In genomic region chr10:87887548-87888289, GRCh38 we compare ENCODE assay signal across 21 cellular contexts. TPM values are rescaled to one million over a fixed set of nuclear protein-coding genes. Genes with fewer than 3 reads are reported as not detected.
A peak's percentile ranks its signal among the peaks of the same experiment; 100 is the strongest.
DNase-seq lines count a peak whose midpoint lies in the region; ATAC-seq, FAIRE-seq and TF ChIP-seq lines count a peak whose summit lies in the region.
"Had no signal": no experiment of that assay in that cellular context is flagged by ENCODE, and none has a peak within 500 bp of the region (broad histone marks: within the 10 kb centered on the region; RNA-seq: fewer than 3 reads in every experiment).

No MANE protein-coding gene starts in this region.

- WGBS in GM12878 (ENCODE audit: insufficient coverage, insufficient replicate concordance, low lambda C conversion rate, missing lambda C conversion rate), result 95% methylated on average over 2 of the region's 2 CpGs
- WGBS in HepG2 (ENCODE audit: low lambda C conversion rate), result 94% methylated on average over 1 of the region's 2 CpGs

- intact Hi-C loops in GM12878 (cut with micrococcal nuclease; ENCODE audit: unreplicated experiment), result no loop called here
- intact Hi-C loops in HepG2 (cut with micrococcal nuclease; ENCODE audit: unreplicated experiment), result no loop called here
- intact Hi-C loops in activated T-helper 2 cell treated with anti-CD3 and anti-CD28 coated beads, Interferon-gamma antibody, Interleukin-2, Interleukin-4, amounts not matched to agents 10 μg/mL and 5 μg/mL and 100 μg/mL, durations not matched to agents 14 hours and 24 hours and 36 hours (cut with micrococcal nuclease), result no loop called here

- H3K4me3 Mint-ChIP-seq in activated T-helper 2 cell treated with anti-CD3 and anti-CD28 coated beads, Interferon-gamma antibody, Interleukin-2, Interleukin-4, amounts not matched to agents 10 μg/mL and 5 μg/mL and 100 μg/mL, durations not matched to agents 14 hours and 24 hours and 36 hours (ENCODE audit: low read depth), result no peak overlapping the region
- H3K4me3 Mint-ChIP-seq: HFFc6 had no signal

- no peak overlapping the region for H3K27ac Mint-ChIP-seq in activated T-helper 2 cell treated with anti-CD3 and anti-CD28 coated beads, Interferon-gamma antibody, Interleukin-2, Interleukin-4, amounts not matched to agents 10 μg/mL and 5 μg/mL and 100 μg/mL, durations not matched to agents 14 hours and 24 hours and 36 hours
- H3K27ac Mint-ChIP-seq: HFFc6 had no signal

- peaks cover 51% of the 10 kb centered on the region for H3K36me3 Mint-ChIP-seq in activated T-helper 2 cell treated with anti-CD3 and anti-CD28 coated beads, Interferon-gamma antibody, Interleukin-2, Interleukin-4, amounts not matched to agents 10 μg/mL and 5 μg/mL and 100 μg/mL, durations not matched to agents 14 hours and 24 hours and 36 hours (ENCODE audit: low read depth)

- H3K27ac ChIP-seq in GM12878 (ENCODE audit: control insufficient read depth, insufficient read depth), result no peak overlapping the region
- H3K27ac ChIP-seq in HepG2 (ENCODE audit: extremely low read length, insufficient read depth, low read length), result no peak overlapping the region
- no peak overlapping the region for H3K27ac ChIP-seq in RWPE1
- H3K27ac ChIP-seq: C4-2B, KMS-11, SJCRH30 had no signal

- peaks cover 19% of the 10 kb centered on the region for H3K9me3 Mint-ChIP-seq in activated T-helper 2 cell treated with anti-CD3 and anti-CD28 coated beads, Interferon-gamma antibody, Interleukin-2, Interleukin-4, amounts not matched to agents 10 μg/mL and 5 μg/mL and 100 μg/mL, durations not matched to agents 14 hours and 24 hours and 36 hours

- no peak for TF ChIP-seq RAD21 in GM12878 (IDR thresholded peaks at IDR 0.05; ENCODE audit: insufficient read depth, low read depth, low read length)
- no peak for TF ChIP-seq RAD21 in HepG2 (CRISPR knock-in tag; IDR thresholded peaks at IDR 0.05)

- CTCF ChIA-PET in GM12878 (lab: Yijun Ruan, JAX) (no interaction called here), HepG2 (lab: Yijun Ruan, JAX; ENCODE audit: low intra/inter-chr PET ratio, low total read pairs) (no interaction called here), RWPE1 (lab: Yijun Ruan, JAX) (no interaction called here)

- H3K4me1 Mint-ChIP-seq in activated T-helper 2 cell treated with anti-CD3 and anti-CD28 coated beads, Interferon-gamma antibody, Interleukin-2, Interleukin-4, amounts not matched to agents 10 μg/mL and 5 μg/mL and 100 μg/mL, durations not matched to agents 14 hours and 24 hours and 36 hours (ENCODE audit: low read depth), result peaks cover 9% of the 10 kb centered on the region

- RAD21 ChIA-PET in GM12878 (lab: Charles Lee; ENCODE audit: unreplicated experiment), result no interaction called here

- ATAC-seq in GM12878 (peak; percentile 23), HepG2 (peak; percentile 48), GM21528 (IDR thresholded peaks at IDR 0.05; ENCODE audit: low FRiP score, unreplicated experiment) (no peak), GM18858 (IDR thresholded peaks at IDR 0.05; ENCODE audit: unreplicated experiment) (no peak)

- H3K27me3 ChIP-seq in GM12878 (replicated peaks in 1 of 2; ENCODE audit: control insufficient read depth in 2 of 2, insufficient read depth in 2 of 2, low read length in 1 of 2) (no peaks in the 10 kb centered on the region), HepG2 (ENCODE audit: control insufficient read depth in 1 of 2, insufficient read depth in 2 of 2, low read length in 2 of 2) (no peaks in the 10 kb centered on the region)
- H3K27me3 ChIP-seq: SJCRH30 had no signal

- H3K4me3 ChIP-seq in GM12878 (no peak overlapping the region), HepG2 (replicated peaks in 1 of 3; ENCODE audit: insufficient read depth in 1 of 3, low read depth in 2 of 3, low read length in 3 of 3) (no peak overlapping the region)
- H3K4me3 ChIP-seq: SJCRH30 had no signal

- H3K9ac ChIP-seq in GM12878 (ENCODE audit: control insufficient read depth, insufficient read depth, low read length) (no peak overlapping the region), HepG2 (ENCODE audit: insufficient read depth, low read depth, low read length) (no peak overlapping the region)
- H3K9ac ChIP-seq: KMS-11 had no signal

- DNase-seq in GM12878 (ENCODE audit: low read depth, low spot score) (no peak), HepG2 (ENCODE audit: low spot score) (no peak), RWPE1 (ENCODE audit: low spot score) (no peak)
- DNase-seq in activated T-helper 2 cell treated with anti-CD3 and anti-CD28 coated beads, Interferon-gamma antibody, Interleukin-2, Interleukin-4, amounts not matched to agents 10 μg/mL and 5 μg/mL and 100 μg/mL, durations not matched to agents 14 hours and 24 hours and 36 hours (ENCODE audit: low spot score), result no peak
- DNase-seq: AML-193, DMS79, HFFc6, NCI-H1417, NCI-H187, NCI-H2107, NCI-H510A, NCI-H774, OCI-M1, RPMI8226, SJCRH30 had no signal

- in situ Hi-C loops in GM12878 (cut with MboI) (no loop called here), HepG2 (cut with HindIII; ENCODE audit: extremely low pct_ligation_motif_present, low pct_unique_long_range_greater_than_20kb) (no loop called here)

- TF ChIP-seq POLR2A in GM19193 (IDR thresholded peaks at IDR 0.05; ENCODE audit: extremely low read depth, insufficient read depth, insufficient read length) (peak; percentile 33), GM12878 (IDR thresholded peaks at IDR 0.05; ENCODE audit: low read depth, low read length) (no peak; the same call in 1 of the 2 replicates), HepG2 (IDR thresholded peaks at IDR 0.05; ENCODE audit: insufficient read depth in 1 of 2, low read depth in 2 of 2, low read length in 2 of 2) (no peak)

- H3K79me2 ChIP-seq in GM12878 (ENCODE audit: control insufficient read depth, insufficient read depth, low read length) (peaks cover 93% of the 10 kb centered on the region), HepG2 (ENCODE audit: insufficient read depth, low read length) (peaks cover 13% of the 10 kb centered on the region)

- no peak overlapping the region for H3K4me2 ChIP-seq in GM12878 (ENCODE audit: control insufficient read depth, insufficient read depth)
- H3K4me2 ChIP-seq in HepG2 (ENCODE audit: low read depth, low read length), result no peak overlapping the region
- H3K4me2 ChIP-seq: KMS-11 had no signal

- H3K4me1 ChIP-seq in GM12878 (ENCODE audit: control insufficient read depth, insufficient read depth, low read length) (peaks cover under 1% of the 10 kb centered on the region), HepG2 (ENCODE audit: insufficient read depth, low read length) (no peaks in the 10 kb centered on the region)
- H3K4me1 ChIP-seq: SJCRH30 had no signal

- SMC1A ChIA-PET in GM12878 (lab: Charles Lee; ENCODE audit: uncharacterized antibody, unreplicated experiment), result interaction anchor here (0.9 to 2.4 kb wide), 3 partner anchors 25 to 28 kb away, joined by 3 to 6 read pairs (median 4); no protein-coding TSS in a partner anchor

- POLR2A ChIA-PET in GM12878 (lab: Charles Lee) (no interaction called here), HepG2 (lab: Yijun Ruan, JAX) (no interaction called here), RWPE1 (lab: Yijun Ruan, JAX; ENCODE audit: low non-redundant PET) (no interaction called here)

- BruUV-seq in GM12878 (replicated peaks; lab: Mats Ljungman, UMichigan) (TSS peak; percentile 3), HepG2 (replicated peaks; lab: Mats Ljungman, UMichigan) (no TSS peak)

- FAIRE-seq in GM12878 (lab: Jason Lieb, UNC) (no peak), HepG2 (lab: Jason Lieb, UNC) (no peak)
- FAIRE-seq: D721Med had no signal

- H3K36me3 ChIP-seq in GM12878 (ENCODE audit: control insufficient read depth in 2 of 2, insufficient read depth in 2 of 2, low read length in 1 of 2) (peaks cover 2 to 23% of the 10 kb centered on the region in 2 experiments), HepG2 (replicated peaks in 1 of 2; ENCODE audit: control insufficient read depth in 1 of 2, insufficient read depth in 2 of 2, low read length in 2 of 2) (peaks cover 0 to 3% of the 10 kb centered on the region in 2 experiments; a peak in 1 of 5 replicates)
- H3K36me3 ChIP-seq: SJCRH30 had no signal

- H2AFZ ChIP-seq in GM12878 (ENCODE audit: control insufficient read depth, low read depth, low read length) (no peak overlapping the region), HepG2 (ENCODE audit: low read length) (no peak overlapping the region)

- TF ChIP-seq EP300 in GM12878 (IDR thresholded peaks at IDR 0.05; ENCODE audit: borderline replicate concordance in 1 of 2, control insufficient read depth in 1 of 2, low read depth in 2 of 2, low read length in 2 of 2) (no peak), HepG2 (IDR thresholded peaks at IDR 0.05; ENCODE audit: low read depth in 2 of 2, low read length in 2 of 2) (no peak), HepG2 (CRISPR knock-in tag; IDR thresholded peaks at IDR 0.05; ENCODE audit: borderline replicate concordance) (no peak)

- H4K20me1 ChIP-seq in GM12878 (ENCODE audit: control insufficient read depth, insufficient read depth), result peaks cover 5% of the 10 kb centered on the region; the same call in 1 of the 2 replicates
- H4K20me1 ChIP-seq in HepG2 (ENCODE audit: insufficient read depth, low read length), result no peaks in the 10 kb centered on the region; the same call in 1 of the 2 replicates

- H3K27me3 Mint-ChIP-seq in activated T-helper 2 cell treated with anti-CD3 and anti-CD28 coated beads, Interferon-gamma antibody, Interleukin-2, Interleukin-4, amounts not matched to agents 10 μg/mL and 5 μg/mL and 100 μg/mL, durations not matched to agents 14 hours and 24 hours and 36 hours (ENCODE audit: low read depth), result no peaks in the 10 kb centered on the region

- no peak for TF ChIP-seq CTCF in GM12878 (IDR thresholded peaks at IDR 0.05 in 2 of 3, conservative IDR thresholded peaks at IDR 0.05 in 1 of 3; ENCODE audit: control insufficient read depth in 2 of 3, extremely low read depth in 1 of 3, insufficient read depth in 1 of 3, low read depth in 3 of 3, low read length in 3 of 3)
- no peak for TF ChIP-seq CTCF in HepG2 (CRISPR knock-in tag; IDR thresholded peaks at IDR 0.05)
- no peak for TF ChIP-seq CTCF in RWPE1 (conservative IDR thresholded peaks at IDR 0.05; ENCODE audit: low read depth)

- H3K9me3 ChIP-seq in GM12878 (replicated peaks; ENCODE audit: control insufficient read depth, insufficient read depth, low read length) (peaks cover 7% of the 10 kb centered on the region; the same call in 2 of the 3 replicates), HepG2 (ENCODE audit: low read length) (peaks cover 12% of the 10 kb centered on the region; the same call in 1 of the 2 replicates)
- H3K9me3 ChIP-seq: SJCRH30 had no signal

RNA-seq across cellular contexts. Expression of gene PTEN, which starts 24.3 kb away (rescaled TPM):
- 856 and 868 TPM in 2 replicates for total RNA-seq in GM12878 (2013; cell fraction: nucleolus; rRNA removed)
- 83.1 and 113 TPM in 2 replicates for total RNA-seq in GM12878 (2014; rRNA removed)
- total RNA-seq in GM12878 (2014; rRNA removed; fragmentation: Illumina TruSeq; extraction: Trizol), result 175 and 183 TPM in 2 replicates
- 87.5 and 94.9 TPM in 2 replicates for total RNA-seq in GM12878 (2021)
- polyA plus RNA-seq in GM12878 (2011; ENCODE audit: low read depth), result 24.4 TPM
- 94.3 and 180 TPM in 2 replicates for polyA plus RNA-seq in GM12878 (2011; rRNA removed)
- polyA plus RNA-seq in GM12878 (2011; cell fraction: cytosol; rRNA removed), result 19.9 and 22.4 TPM in 2 replicates
- 52.2 and 61.7 TPM in 2 replicates for polyA plus RNA-seq in GM12878 (2011; cell fraction: nucleus; rRNA removed)
- 100 and 102 TPM in 2 replicates for polyA plus RNA-seq in GM12878 (2012)
- polyA plus RNA-seq in GM12878 (2014; fragmentation: Illumina TruSeq; extraction: Trizol), result 53.0 and 67.7 TPM in 2 replicates
- polyA plus RNA-seq in GM12878 (2014; fragmentation: Nextera tagmentation; extraction: Ambion mirVana), result 10 to 100 TPM; 26.1 to 59.5 TPM
- 35.0 and 45.0 TPM in 2 replicates for polyA plus RNA-seq in GM12878 (2014; rRNA removed)
- 10 to 100 TPM; 49.5 to 56.8 TPM for polyA plus RNA-seq in GM12878 (2016; fragmentation: Nextera tagmentation; extraction: Ambion mirVana)
- polyA minus RNA-seq in GM12878 (2011; rRNA and poly(A)+ RNA removed), result 143 and 199 TPM in 2 replicates
- 54.9 and 66.1 TPM in 2 replicates for polyA minus RNA-seq in GM12878 (2011; cell fraction: cytosol; rRNA and poly(A)+ RNA removed)
- polyA minus RNA-seq in GM12878 (2011; cell fraction: nucleus; rRNA and poly(A)+ RNA removed), result 165 and 285 TPM in 2 replicates
- 53.4 and 61.3 TPM in 2 replicates for total RNA-seq in HepG2 (2016; rRNA removed; fragmentation: Illumina TruSeq; extraction: Trizol)
- total RNA-seq in HepG2 (2016; cell fraction: cytosol; rRNA removed; fragmentation: Illumina TruSeq; extraction: Trizol; ENCODE audit: low read depth), result 82.4 and 88.0 TPM in 2 replicates
- 47.2 and 66.2 TPM in 2 replicates for total RNA-seq in HepG2 (2016; cell fraction: insoluble cytoplasmic fraction; rRNA removed; fragmentation: Illumina TruSeq; extraction: Trizol)
- 81.1 and 107 TPM in 2 replicates for total RNA-seq in HepG2 (2016; cell fraction: membrane; rRNA removed; fragmentation: Illumina TruSeq; extraction: Trizol)
- 127 and 136 TPM in 2 replicates for total RNA-seq in HepG2 (2016; cell fraction: nucleus; rRNA removed; fragmentation: Illumina TruSeq; extraction: Trizol)
- polyA plus RNA-seq in HepG2 (2011; rRNA removed), result 21.4 and 30.3 TPM in 2 replicates
- polyA plus RNA-seq in HepG2 (2011; cell fraction: cytosol; rRNA removed), result 7.0 and 9.2 TPM in 2 replicates
- 16.9 and 17.8 TPM in 2 replicates for polyA plus RNA-seq in HepG2 (2011; cell fraction: nucleus; rRNA removed)
- 34.8 and 38.6 TPM in 2 replicates for polyA plus RNA-seq in HepG2 (2012)
- polyA plus RNA-seq in HepG2 (2016; cell fraction: cytosol; fragmentation: Illumina TruSeq; extraction: Trizol; ENCODE audit: low read depth), result 34.1 and 35.2 TPM in 2 replicates
- polyA plus RNA-seq in HepG2 (2016; cell fraction: insoluble cytoplasmic fraction; fragmentation: Illumina TruSeq; extraction: Trizol; ENCODE audit: low read depth), result 41.9 and 43.9 TPM in 2 replicates
- polyA plus RNA-seq in HepG2 (2016; cell fraction: membrane; fragmentation: Illumina TruSeq; extraction: Trizol; ENCODE audit: low read depth), result 60.0 and 64.3 TPM in 2 replicates
- 62.6 and 63.9 TPM in 2 replicates for polyA plus RNA-seq in HepG2 (2016; cell fraction: nucleus; fragmentation: Illumina TruSeq; extraction: Trizol; ENCODE audit: insufficient read depth, low read depth)
- polyA minus RNA-seq in HepG2 (2011; rRNA and poly(A)+ RNA removed; ENCODE audit: low replicate concordance), result 18.6 and 85.7 TPM in 2 replicates
- 43.6 and 59.8 TPM in 2 replicates for polyA minus RNA-seq in HepG2 (2011; cell fraction: cytosol; rRNA and poly(A)+ RNA removed)
- polyA minus RNA-seq in HepG2 (2011; cell fraction: nucleus; rRNA and poly(A)+ RNA removed), result 255 and 302 TPM in 2 replicates
- total RNA-seq in activated T-helper 2 cell treated with anti-CD3 and anti-CD28 coated beads, Interferon-gamma antibody, Interleukin-2, Interleukin-4, amounts not matched to agents 10 μg/mL and 5 μg/mL and 100 μg/mL, durations not matched to agents 14 hours and 24 hours and 36 hours, result 48.5 and 53.5 TPM in 2 replicates

RNA-seq across cellular contexts. Expression of gene KLLN, which starts 24.4 kb away (rescaled TPM):
- 3.1 and 3.4 TPM in 2 replicates for total RNA-seq in GM12878 (2013; cell fraction: nucleolus; rRNA removed)
- 1.4 and 1.7 TPM in 2 replicates for total RNA-seq in GM12878 (2014; rRNA removed)
- 1.5 TPM in 2 replicates for total RNA-seq in GM12878 (2014; rRNA removed; fragmentation: Illumina TruSeq; extraction: Trizol)
- total RNA-seq in GM12878 (2021), result 1.9 and 2.0 TPM in 2 replicates
- polyA plus RNA-seq in GM12878 (2011; ENCODE audit: low read depth), result 0.62 TPM
- polyA plus RNA-seq in GM12878 (2011; rRNA removed), result 0.86 and 0.87 TPM in 2 replicates
- polyA plus RNA-seq in GM12878 (2011; cell fraction: cytosol; rRNA removed), result 0.91 and 1.0 TPM in 2 replicates
- 1.3 and 1.7 TPM in 2 replicates for polyA plus RNA-seq in GM12878 (2011; cell fraction: nucleus; rRNA removed)
- 0.99 and 1.5 TPM in 2 replicates for polyA plus RNA-seq in GM12878 (2012)
- 1.7 and 2.1 TPM in 2 replicates for polyA plus RNA-seq in GM12878 (2014; fragmentation: Illumina TruSeq; extraction: Trizol)
- polyA plus RNA-seq in GM12878 (2014; fragmentation: Nextera tagmentation; extraction: Ambion mirVana), result 1 to 10 TPM; 2.0 to 2.1 TPM
- polyA plus RNA-seq in GM12878 (2014; rRNA removed), result 1.1 TPM in 2 replicates
- 1 to 10 TPM; 1.8 to 2.2 TPM for polyA plus RNA-seq in GM12878 (2016; fragmentation: Nextera tagmentation; extraction: Ambion mirVana)
- 2.0 and 2.2 TPM in 2 replicates for polyA minus RNA-seq in GM12878 (2011; rRNA and poly(A)+ RNA removed)
- 0.94 and 1.3 TPM in 2 replicates for polyA minus RNA-seq in GM12878 (2011; cell fraction: cytosol; rRNA and poly(A)+ RNA removed)
- polyA minus RNA-seq in GM12878 (2011; cell fraction: nucleus; rRNA and poly(A)+ RNA removed), result 3.6 and 5.4 TPM in 2 replicates
- total RNA-seq in HepG2 (2016; rRNA removed; fragmentation: Illumina TruSeq; extraction: Trizol), result 0.39 and 0.44 TPM in 2 replicates
- 0.53 and 0.61 TPM in 2 replicates for total RNA-seq in HepG2 (2016; cell fraction: cytosol; rRNA removed; fragmentation: Illumina TruSeq; extraction: Trizol; ENCODE audit: low read depth)
- 0.45 and 0.46 TPM in 2 replicates for total RNA-seq in HepG2 (2016; cell fraction: insoluble cytoplasmic fraction; rRNA removed; fragmentation: Illumina TruSeq; extraction: Trizol)
- 0.68 and 0.76 TPM in 2 replicates for total RNA-seq in HepG2 (2016; cell fraction: membrane; rRNA removed; fragmentation: Illumina TruSeq; extraction: Trizol)
- 0.56 and 0.63 TPM in 2 replicates for total RNA-seq in HepG2 (2016; cell fraction: nucleus; rRNA removed; fragmentation: Illumina TruSeq; extraction: Trizol)
- polyA plus RNA-seq in HepG2 (2011; rRNA removed), result 0.08 and 0.12 TPM in 2 replicates
- polyA plus RNA-seq in HepG2 (2011; cell fraction: cytosol; rRNA removed), result 0.12 and 0.14 TPM in 2 replicates
- 0.19 and 0.23 TPM in 2 replicates for polyA plus RNA-seq in HepG2 (2011; cell fraction: nucleus; rRNA removed)
- polyA plus RNA-seq in HepG2 (2012), result 0.15 and 0.34 TPM in 2 replicates
- 0.06 and 0.10 TPM in 2 replicates for polyA plus RNA-seq in HepG2 (2016; cell fraction: cytosol; fragmentation: Illumina TruSeq; extraction: Trizol; ENCODE audit: low read depth)
- 0.38 and 0.51 TPM in 2 replicates for polyA plus RNA-seq in HepG2 (2016; cell fraction: insoluble cytoplasmic fraction; fragmentation: Illumina TruSeq; extraction: Trizol; ENCODE audit: low read depth)
- 0.28 and 0.29 TPM in 2 replicates for polyA plus RNA-seq in HepG2 (2016; cell fraction: membrane; fragmentation: Illumina TruSeq; extraction: Trizol; ENCODE audit: low read depth)
- polyA plus RNA-seq in HepG2 (2016; cell fraction: nucleus; fragmentation: Illumina TruSeq; extraction: Trizol; ENCODE audit: insufficient read depth, low read depth), result 0.27 TPM in 2 replicates
- polyA minus RNA-seq in HepG2 (2011; rRNA and poly(A)+ RNA removed; ENCODE audit: low replicate concordance), result 0.64 and 3.7 TPM in 2 replicates
- polyA minus RNA-seq in HepG2 (2011; cell fraction: cytosol; rRNA and poly(A)+ RNA removed), result 0.20 and 0.35 TPM in 2 replicates
- 0.75 and 1.0 TPM in 2 replicates for polyA minus RNA-seq in HepG2 (2011; cell fraction: nucleus; rRNA and poly(A)+ RNA removed)
- 0.55 and 0.64 TPM in 2 replicates for total RNA-seq in activated T-helper 2 cell treated with anti-CD3 and anti-CD28 coated beads, Interferon-gamma antibody, Interleukin-2, Interleukin-4, amounts not matched to agents 10 μg/mL and 5 μg/mL and 100 μg/mL, durations not matched to agents 14 hours and 24 hours and 36 hours

Comparison
In these comparisons a context has a peak if more than half of its experiments do, and no peak if none do; other contexts are left out.
1. ATAC-seq: peak in GM12878 (single experiment) and HepG2 (single experiment); none in GM21528 (single experiment) and GM18858 (single experiment).